Comparison of ENCODE assay signal across 20 cellular contexts in genomic region chr13:95098916-95099315, GRCh38.
A peak's percentile ranks its signal among the peaks of the same experiment; 100 is the strongest.
DNase-seq lines count a peak whose midpoint lies in the region; ATAC-seq, FAIRE-seq and TF ChIP-seq lines count a peak whose summit lies in the region.
"Had no signal": no experiment of that assay in that cellular context is flagged by ENCODE, and none has a peak within 500 bp of the region (broad histone marks: within the 10 kb centered on the region; RNA-seq: fewer than 3 reads in every experiment).

No MANE protein-coding gene starts in this region.

- H3K9ac ChIP-seq in PC-3 (ENCODE audit: low read length): peak overlapping the region; percentile 99

- peaks cover 8% of the 10 kb centered on the region for H3F3A ChIP-seq in PC-3 (ENCODE audit: low read length, unreplicated experiment)

- no peak overlapping the region for H2AFZ ChIP-seq in PC-3 (ENCODE audit: low read length)

- H3K79me2 ChIP-seq in PC-3 (ENCODE audit: low read length): peaks cover 7% of the 10 kb centered on the region; the same call in 1 of the 2 replicates

- H3K4me1 ChIP-seq in PC-3 (ENCODE audit: insufficient read depth, low read length): peaks cover 37% of the 10 kb centered on the region

- H3K4me2 ChIP-seq in PC-3 (ENCODE audit: low read length): peak overlapping the region; percentile 35

- peak overlapping the region; percentile 100 for H3K27ac ChIP-seq in PC-3 (ENCODE audit: low read length)
- peak overlapping the region; percentile 85 for H3K27ac ChIP-seq in brain microvascular endothelial cell

- no peaks in the 10 kb centered on the region for H3K9me2 ChIP-seq in PC-3 (replicated peaks; ENCODE audit: low read length)

- no peak for DNase-seq in H54 (ENCODE audit: insufficient read length, low spot score)
- peak; percentile 81 for DNase-seq in PC-3
- no peak for DNase-seq in brain microvascular endothelial cell
- DNase-seq in osteocyte (ENCODE audit: extremely low spot score, unreplicated experiment): no peak
- DNase-seq in islet precursor cell: no peak
- no peak for DNase-seq in hippocampal formation (lab: John Stamatoyannopoulos, UW)
- DNase-seq in central memory CD4-positive, alpha-beta T cell: no peak
- DNase-seq: ACHN; C1 segment of cervical spinal cord; CD8-positive, alpha-beta memory T cell; DMS79 treated with DMSO at 0.1 percent for 48 hours; MG63; NCI-H1048; NCI-H146; NCI-H2081; NCI-H510A treated with DMSO at 0.1 percent for 48 hours; NCI-H774; RPMI8226 had no signal

- TF ChIP-seq CTCF in PC-3 (conservative IDR thresholded peaks at IDR 0.05; ENCODE audit: low read depth, low read length) (no peak), brain microvascular endothelial cell (IDR thresholded peaks at IDR 0.05; ENCODE audit: low read depth, low read length, missing control alignments) (no peak), osteocyte (IDR thresholded peaks at IDR 0.05) (no peak)

- H3K9me3 Mint-ChIP-seq in osteocyte (ENCODE audit: unreplicated experiment): peaks cover 19% of the 10 kb centered on the region

- peak; percentile 4; the same call in 1 of the 2 replicates for ATAC-seq in PC-3

- no peak overlapping the region for H3K4me3 Mint-ChIP-seq in osteocyte (ENCODE audit: unreplicated experiment)
- H3K4me3 Mint-ChIP-seq: CD8-positive, alpha-beta memory T cell had no signal

- in situ Hi-C loops in brain microvascular endothelial cell (cut with HindIII; ENCODE audit: low pct_ligation_motif_present, low sequenced_read_pairs): no loop called here

- peak overlapping the region; percentile 61 for H3K27ac Mint-ChIP-seq in osteocyte (ENCODE audit: unreplicated experiment)

- no peak for TF ChIP-seq POLR2A in H54 (IDR thresholded peaks at IDR 0.05; ENCODE audit: low read depth, low read length)

- POLR2A ChIA-PET in PC-3 (lab: Charles Lee; ENCODE audit: unreplicated experiment): no interaction called here

- no peak overlapping the region for H3K4me3 ChIP-seq in PC-3 (ENCODE audit: low read length)
- no peak overlapping the region for H3K4me3 ChIP-seq in brain microvascular endothelial cell (ENCODE audit: low read depth, low read length)
- H3K4me3 ChIP-seq: MG63 had no signal

- H3K36me3 Mint-ChIP-seq in osteocyte (ENCODE audit: unreplicated experiment): peaks cover 6% of the 10 kb centered on the region

- peaks cover 16% of the 10 kb centered on the region for H3K36me3 ChIP-seq in PC-3 (ENCODE audit: low read depth, low read length)
- H3K36me3 ChIP-seq in brain microvascular endothelial cell (replicated peaks): no peaks in the 10 kb centered on the region

- H3K27me3 Mint-ChIP-seq in osteocyte (ENCODE audit: unreplicated experiment): no peaks in the 10 kb centered on the region
- H3K27me3 Mint-ChIP-seq: CD8-positive, alpha-beta memory T cell had no signal

- FAIRE-seq in H54 (lab: Jason Lieb, UNC): peak; percentile 81
- FAIRE-seq: D721Med, H1 had no signal

- no TSS peak for BruUV-seq in PC-3 (replicated peaks; lab: Mats Ljungman, UMichigan)

- H3K4me1 Mint-ChIP-seq in osteocyte (ENCODE audit: unreplicated experiment): peaks cover 26% of the 10 kb centered on the region
- H3K4me1 Mint-ChIP-seq: CD8-positive, alpha-beta memory T cell had no signal

- CTCF ChIA-PET in PC-3 (lab: Charles Lee): no interaction called here

- H3K27me3 ChIP-seq in PC-3 (ENCODE audit: low read length): no peaks in the 10 kb centered on the region
- H3K27me3 ChIP-seq in brain microvascular endothelial cell (replicated peaks): no peaks in the 10 kb centered on the region
- H3K27me3 ChIP-seq: MG63 had no signal

- H3K9me3 ChIP-seq in PC-3 (ENCODE audit: low read length): peaks cover 8% of the 10 kb centered on the region; the same call in 1 of the 2 replicates

- intact Hi-C loops in PC-3 (cut with micrococcal nuclease): loop anchor here (1.0 to 5.0 kb wide), 2 partner anchors 55 to 387 kb away; partner anchors contain the start of gene SOX21

- no peaks in the 10 kb centered on the region for H4K20me1 ChIP-seq in PC-3 (ENCODE audit: low read length)
